In genomic region chr20:3282271-3283221, GRCh38 we compare ENCODE assay signal across 22 cellular contexts. TPM values are rescaled to one million over a fixed set of nuclear protein-coding genes. Genes with fewer than 3 reads are reported as not detected.
DNase-seq lines count a peak whose midpoint lies in the region; ATAC-seq and TF ChIP-seq lines count a peak whose summit lies in the region.
"Had no signal": no experiment of that assay in that cellular context is flagged by ENCODE, and none has a peak within 500 bp of the region (broad histone marks: within the 10 kb centered on the region; RNA-seq: fewer than 3 reads in every experiment).

No MANE protein-coding gene starts in this region.

- POLR2A ChIA-PET in HEK293 (lab: Yijun Ruan, JAX) = no interaction called here

- no peaks in the 10 kb centered on the region for H3K79me2 ChIP-seq in MM.1S (ENCODE audit: low read length)

- no peak overlapping the region for H2AFZ ChIP-seq in MM.1S (ENCODE audit: low read length)

- H3K27ac ChIP-seq in HEK293 (ENCODE audit: extremely low read depth, low read depth, low read length) (no peak overlapping the region), MM.1S (ENCODE audit: low read length) (no peak overlapping the region)
- H3K27ac ChIP-seq: Peyer's patch, SJCRH30 had no signal

- DNase-seq in astrocyte of the hippocampus (ENCODE audit: low read depth, low spot score) = peak; percentile 46
- DNase-seq in iPS-NIHi7 (ENCODE audit: extremely low spot score) = peak; percentile 24
- DNase-seq in renal cortical epithelial cell (ENCODE audit: low read depth) = peak; percentile 23
- DNase-seq in NOMO-1 treated with dmso at 0.1 percent for 144 hours (lab: John Stamatoyannopoulos, UW; ENCODE audit: unreplicated experiment) = no peak
- DNase-seq in MM.1S = no peak
- DNase-seq: activated CD4-positive, alpha-beta T cell treated with anti-CD3 and anti-CD28 coated beads for 4 hours; activated naive CD4-positive, alpha-beta T cell treated with anti-CD3 and anti-CD28 coated beads, Interleukin-2, amount 10 ng/mL, durations not matched to agents 7 days and 5 days; aorta; CD4-positive, CD25-positive, alpha-beta regulatory T cell; foreskin melanocyte; GF-D8; HFFc6; left cardiac atrium; NCI-H1092 treated with DMSO at 0.1 percent for 48 hours; NCI-H2081; NCI-H524; Peyer's patch; SJCRH30; substantia nigra; T-helper 17 cell had no signal

- H3K9me2 ChIP-seq in MM.1S (replicated peaks; ENCODE audit: insufficient read depth, low read length) = no peaks in the 10 kb centered on the region

- no peak overlapping the region for H3K9ac ChIP-seq in MM.1S (ENCODE audit: low read length)

- H4K20me1 ChIP-seq in MM.1S (ENCODE audit: insufficient read depth, low read length) = no peaks in the 10 kb centered on the region

- TF ChIP-seq CTCF in HEK293 (tag by site-specific recombination; IDR thresholded peaks at IDR 0.05) (no peak), MM.1S (IDR thresholded peaks at IDR 0.05; ENCODE audit: low read length) (no peak)

- H3F3A ChIP-seq in MM.1S (ENCODE audit: insufficient read depth, low read length) = no peaks in the 10 kb centered on the region

- H3K9me3 ChIP-seq in HEK293 (ENCODE audit: control insufficient read depth, insufficient read depth, low read depth, low read length) = no peaks in the 10 kb centered on the region
- no peaks in the 10 kb centered on the region for H3K9me3 ChIP-seq in MM.1S (replicated peaks; ENCODE audit: insufficient read depth, low read length)
- H3K9me3 ChIP-seq: Peyer's patch, SJCRH30 had no signal

- peaks cover 0 to 31% of the 10 kb centered on the region in 2 experiments for H3K36me3 ChIP-seq in HEK293 (ENCODE audit: control insufficient read depth in 2 of 2, insufficient read depth in 1 of 2, low read length in 2 of 2)
- no peaks in the 10 kb centered on the region for H3K36me3 ChIP-seq in MM.1S (replicated peaks; ENCODE audit: insufficient read depth, low read length)

- H3K27me3 ChIP-seq in MM.1S (replicated peaks; ENCODE audit: insufficient read depth, low read length) = no peaks in the 10 kb centered on the region
- H3K27me3 ChIP-seq: Peyer's patch, SJCRH30 had no signal

- H3K4me3 ChIP-seq in HEK293 (ENCODE audit: low read depth, low read length) (no peak overlapping the region), MM.1S (ENCODE audit: low read length) (no peak overlapping the region)
- H3K4me3 ChIP-seq: Peyer's patch, SJCRH30 had no signal

- H3K4me1 ChIP-seq in HEK293 (ENCODE audit: control insufficient read depth, insufficient read depth, low read length) (no peaks in the 10 kb centered on the region), MM.1S (ENCODE audit: low read length) (no peaks in the 10 kb centered on the region)
- H3K4me1 ChIP-seq: Peyer's patch, SJCRH30 had no signal

- no peak overlapping the region for H3K4me2 ChIP-seq in MM.1S (ENCODE audit: low read depth, low read length)

- CTCF ChIA-PET in HEK293 (lab: Yijun Ruan, JAX) = interaction anchor here (0.7 to 1.1 kb wide), 2 partner anchors 10 to 24 kb away, joined by 3 to 4 read pairs; no protein-coding TSS in a partner anchor

- no peak for ATAC-seq in HG02885 (IDR thresholded peaks at IDR 0.05; ENCODE audit: poor library complexity, unreplicated experiment)
- ATAC-seq: left cardiac atrium, T-helper 17 cell had no signal

TF ChIP-seq in HEK293, 187 proteins besides CTCF, POLR2A, EP300 and RAD21:
- TF ChIP-seq ZXDB (tag by site-specific recombination; IDR thresholded peaks at IDR 0.05) = no peak
- peak; percentile 69 for TF ChIP-seq GLIS1 (tag by site-specific recombination; IDR thresholded peaks at IDR 0.05)
- TF ChIP-seq ZSCAN23 (tag by site-specific recombination; IDR thresholded peaks at IDR 0.05) = no peak
- no peak for TF ChIP-seq ZNF560 (tag by site-specific recombination; IDR thresholded peaks at IDR 0.05; ENCODE audit: borderline replicate concordance)

RNA-seq across cellular contexts. Expression of gene SLC4A11, which starts 43.6 kb away (rescaled TPM):
- total RNA-seq in renal cortical epithelial cell = 3.1 and 3.8 TPM in 2 replicates

Comparison
In these comparisons a context has a peak if more than half of its experiments do, and no peak if none do; other contexts are left out.
1. DNase-seq: peak in astrocyte of the hippocampus (single experiment), iPS-NIHi7 (single experiment) and renal cortical epithelial cell (single experiment); none in NOMO-1 treated with dmso at 0.1 percent for 144 hours (single experiment) and MM.1S (single experiment).